31 cellular contexts compared by ENCODE assay signal in the genomic region with DNA sequence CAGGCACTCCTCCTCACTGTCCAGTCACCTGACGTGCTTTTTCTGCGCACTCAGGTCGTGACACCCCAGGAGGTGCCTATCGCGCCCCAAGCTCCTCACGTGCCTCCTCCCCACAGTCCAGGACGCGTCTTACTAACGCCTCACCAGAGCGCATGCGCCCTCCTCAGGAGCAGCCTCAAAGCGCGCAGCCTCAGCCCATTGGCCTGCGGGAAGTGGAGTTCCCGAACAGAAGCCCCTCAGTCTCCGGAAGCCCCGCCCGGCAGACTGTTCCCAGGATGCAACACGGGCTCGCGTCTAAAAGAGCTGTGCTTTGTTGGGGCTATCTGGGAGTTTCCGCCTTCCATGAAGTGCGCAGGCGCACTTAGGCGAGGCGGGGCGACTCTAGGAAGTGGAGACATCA. TPM values are rescaled to one million over a fixed set of nuclear protein-coding genes. Genes with fewer than 3 reads are reported as not detected.
"Had no signal": no experiment of that assay in that cellular context is flagged by ENCODE, and none has a peak within 500 bp of the region (broad histone marks: within the 10 kb centered on the region; RNA-seq: fewer than 3 reads in every experiment).

No MANE protein-coding gene starts in this region.

- H3K36me3 ChIP-seq: breast epithelium, colonic mucosa had no signal

- H3K27me3 ChIP-seq: ascending aorta, breast epithelium, cardiac muscle cell, colonic mucosa, esophagus squamous epithelium, gastroesophageal sphincter, heart right ventricle had no signal

- ATAC-seq: activated naive CD4-positive, alpha-beta T cell treated with anti-CD3 and anti-CD28 coated beads, Interleukin-2, amount 50 U/mL, for 72 hours; activated T-cell treated with anti-CD3 and anti-CD28 coated beads, Interleukin-2, amount 50 U/mL, for 72 hours; gastroesophageal sphincter; T-helper 17 cell had no signal

- H3K27ac ChIP-seq: ascending aorta, breast epithelium, cardiac muscle cell, colonic mucosa, epithelial cell of prostate, esophagus squamous epithelium, gastroesophageal sphincter, heart right ventricle had no signal

- H3K4me3 ChIP-seq: ascending aorta, breast epithelium, cardiac muscle cell, colonic mucosa, esophagus squamous epithelium, gastroesophageal sphincter, heart right ventricle had no signal

- H3K4me1 ChIP-seq: ascending aorta, breast epithelium, colonic mucosa, esophagus squamous epithelium, gastroesophageal sphincter, heart right ventricle had no signal

- DNase-seq: activated CD4-positive, alpha-beta memory T cell treated with anti-CD3 and anti-CD28 coated beads, Interleukin-2, amount 10 ng/mL, durations not matched to agents 7 days and 5 days; activated CD4-positive, alpha-beta T cell treated with anti-CD3 and anti-CD28 coated beads for 1 hour; activated CD4-positive, alpha-beta T cell treated with anti-CD3 and anti-CD28 coated beads for 4 hours; activated CD4-positive, alpha-beta T cell treated with anti-CD3 and anti-CD28 coated beads, Interleukin-2, amount 10 ng/mL, durations not matched to agents 7 days and 5 days; activated CD4-positive, alpha-beta T cell treated with anti-CD3 and anti-CD28 coated beads, Interleukin-2, amount 50 U/mL, for 4 hours; activated CD8-positive, alpha-beta memory T cell treated with anti-CD3 and anti-CD28 coated beads, Interleukin-2, amount 50 U/mL, for 48 hours; activated gamma-delta T cell; activated naive CD4-positive, alpha-beta T cell; activated naive CD4-positive, alpha-beta T cell treated with anti-CD3 and anti-CD28 coated beads, Interleukin-2, amount 10 ng/mL, durations not matched to agents 7 days and 5 days; activated naive CD8-positive, alpha-beta T cell treated with anti-CD3 and anti-CD28 coated beads, Interleukin-2, amount 10 ng/mL, durations not matched to agents 7 days and 5 days; activated T-cell treated with anti-CD3 and anti-CD28 coated beads for 4 hours; activated T-cell treated with anti-CD3 and anti-CD28 coated beads, Interleukin-2, amount 50 U/mL, for 24 hours; activated T-cell treated with anti-CD3 and anti-CD28 coated beads, Interleukin-2, amount 50 U/mL, for 72 hours; central memory CD4-positive, alpha-beta T cell; cerebellar nuclear complex; colonic mucosa; effector CD8-positive, alpha-beta T cell; esophagus squamous epithelium; foreskin melanocyte; heart right ventricle; T-helper 17 cell; T1000 had no signal

- H3K9me3 ChIP-seq: colonic mucosa had no signal

RNA-seq across cellular contexts. Expression of gene ZNF556, which starts 8.3 kb away (rescaled TPM):
- total RNA-seq: activated CD4-positive, alpha-beta memory T cell treated with anti-CD3 and anti-CD28 coated beads, Interleukin-2, amount 10 ng/mL, durations not matched to agents 7 days and 5 days; activated CD4-positive, alpha-beta T cell treated with anti-CD3 and anti-CD28 coated beads, Interleukin-2, amount 10 ng/mL, durations not matched to agents 7 days and 5 days; activated naive CD8-positive, alpha-beta T cell treated with anti-CD3 and anti-CD28 coated beads, Interleukin-2, amount 10 ng/mL, durations not matched to agents 7 days and 5 days; ascending aorta; dermis microvascular lymphatic vessel endothelial cell; endothelial cell of umbilical vein; glomerular endothelial cell; T-helper 17 cell had no signal
